In the genomic region with DNA sequence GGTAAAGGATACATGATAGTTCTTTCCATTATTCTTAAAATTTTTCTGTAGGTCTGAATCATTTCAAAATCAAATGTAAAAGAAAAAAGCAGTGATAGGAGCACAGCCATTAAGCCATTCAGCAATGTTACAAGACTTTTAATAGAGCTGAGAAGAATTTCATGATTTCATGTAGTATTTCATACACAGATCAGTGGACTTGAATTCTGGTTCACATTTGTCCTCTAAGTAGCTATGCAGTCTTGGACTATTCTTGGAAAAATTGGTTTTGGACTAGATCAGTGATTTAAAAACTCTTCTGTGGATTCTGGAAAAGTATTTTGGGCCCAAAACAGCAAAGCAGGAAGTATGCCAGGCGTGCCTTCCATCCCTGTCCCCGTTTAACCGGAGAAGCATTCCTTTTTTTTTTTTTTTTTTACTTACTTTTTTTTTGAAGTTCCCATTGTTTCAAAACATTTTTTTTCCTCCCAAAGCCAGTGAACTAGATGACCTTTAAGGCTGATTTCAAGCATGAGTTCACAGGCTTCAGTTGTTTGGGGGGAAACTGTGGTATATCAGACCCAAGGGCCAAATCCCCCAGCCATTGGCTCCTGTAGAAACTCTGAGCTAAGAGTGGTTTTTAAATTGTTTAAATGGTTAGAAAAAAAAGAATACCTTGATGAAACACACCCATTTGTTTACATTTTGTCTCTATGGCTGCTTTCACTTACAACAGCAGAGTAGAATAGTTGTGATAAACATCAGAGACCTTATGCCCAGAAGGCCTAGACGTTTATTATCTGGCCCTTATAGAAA, we compare ENCODE assay signal across 1 cellular context.
TF ChIP-seq lines count a peak whose summit lies in the region.

No MANE protein-coding gene starts in this region.

TF ChIP-seq in GM12878, 131 proteins besides CTCF, POLR2A, EP300 and RAD21 (continued from another document):
- TF ChIP-seq, protein P1, sequence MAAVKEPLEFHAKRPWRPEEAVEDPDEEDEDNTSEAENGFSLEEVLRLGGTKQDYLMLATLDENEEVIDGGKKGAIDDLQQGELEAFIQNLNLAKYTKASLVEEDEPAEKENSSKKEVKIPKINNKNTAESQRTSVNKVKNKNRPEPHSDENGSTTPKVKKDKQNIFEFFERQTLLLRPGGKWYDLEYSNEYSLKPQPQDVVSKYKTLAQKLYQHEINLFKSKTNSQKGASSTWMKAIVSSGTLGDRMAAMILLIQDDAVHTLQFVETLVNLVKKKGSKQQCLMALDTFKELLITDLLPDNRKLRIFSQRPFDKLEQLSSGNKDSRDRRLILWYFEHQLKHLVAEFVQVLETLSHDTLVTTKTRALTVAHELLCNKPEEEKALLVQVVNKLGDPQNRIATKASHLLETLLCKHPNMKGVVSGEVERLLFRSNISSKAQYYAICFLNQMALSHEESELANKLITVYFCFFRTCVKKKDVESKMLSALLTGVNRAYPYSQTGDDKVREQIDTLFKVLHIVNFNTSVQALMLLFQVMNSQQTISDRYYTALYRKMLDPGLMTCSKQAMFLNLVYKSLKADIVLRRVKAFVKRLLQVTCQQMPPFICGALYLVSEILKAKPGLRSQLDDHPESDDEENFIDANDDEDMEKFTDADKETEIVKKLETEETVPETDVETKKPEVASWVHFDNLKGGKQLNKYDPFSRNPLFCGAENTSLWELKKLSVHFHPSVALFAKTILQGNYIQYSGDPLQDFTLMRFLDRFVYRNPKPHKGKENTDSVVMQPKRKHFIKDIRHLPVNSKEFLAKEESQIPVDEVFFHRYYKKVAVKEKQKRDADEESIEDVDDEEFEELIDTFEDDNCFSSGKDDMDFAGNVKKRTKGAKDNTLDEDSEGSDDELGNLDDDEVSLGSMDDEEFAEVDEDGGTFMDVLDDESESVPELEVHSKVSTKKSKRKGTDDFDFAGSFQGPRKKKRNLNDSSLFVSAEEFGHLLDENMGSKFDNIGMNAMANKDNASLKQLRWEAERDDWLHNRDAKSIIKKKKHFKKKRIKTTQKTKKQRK (IDR thresholded peaks at IDR 0.05; ENCODE audit: low read depth, low read length), result no peak
- TF ChIP-seq, protein P2, sequence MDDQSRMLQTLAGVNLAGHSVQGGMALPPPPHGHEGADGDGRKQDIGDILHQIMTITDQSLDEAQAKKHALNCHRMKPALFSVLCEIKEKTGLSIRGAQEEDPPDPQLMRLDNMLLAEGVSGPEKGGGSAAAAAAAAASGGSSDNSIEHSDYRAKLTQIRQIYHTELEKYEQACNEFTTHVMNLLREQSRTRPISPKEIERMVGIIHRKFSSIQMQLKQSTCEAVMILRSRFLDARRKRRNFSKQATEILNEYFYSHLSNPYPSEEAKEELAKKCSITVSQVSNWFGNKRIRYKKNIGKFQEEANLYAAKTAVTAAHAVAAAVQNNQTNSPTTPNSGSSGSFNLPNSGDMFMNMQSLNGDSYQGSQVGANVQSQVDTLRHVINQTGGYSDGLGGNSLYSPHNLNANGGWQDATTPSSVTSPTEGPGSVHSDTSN (IDR thresholded peaks at IDR 0.05; ENCODE audit: insufficient replicate concordance, low read depth, low read length), result no peak
- TF ChIP-seq MYC (IDR thresholded peaks at IDR 0.05; ENCODE audit: insufficient read depth, insufficient read length, insufficient replicate concordance, low read length, severe bottlenecking) (no peak), HDGF (IDR thresholded peaks at IDR 0.05) (no peak)
TF ChIP-seq in GM12878: peak in this region for 0.
